Comparison of ENCODE assay signal across 1 cellular context in genomic region chr15:74545061-74545460, GRCh38.
TF ChIP-seq lines count a peak whose summit lies in the region.

No MANE protein-coding gene starts in this region.

TF ChIP-seq in IMR-90, 13 proteins besides CTCF, POLR2A, EP300 and RAD21:
- TF ChIP-seq CHD1 (IDR thresholded peaks at IDR 0.05; ENCODE audit: low read depth, low read length) (no peak), FOS (IDR thresholded peaks at IDR 0.05; ENCODE audit: low read depth, low read length) (no peak), USF2 (IDR thresholded peaks at IDR 0.05; ENCODE audit: low read depth, low read length) (no peak), CEBPB (IDR thresholded peaks at IDR 0.05; ENCODE audit: low read depth, low read length) (no peak), MAZ (IDR thresholded peaks at IDR 0.05; ENCODE audit: borderline replicate concordance, low read depth, low read length) (no peak), RFX5 (IDR thresholded peaks at IDR 0.05; ENCODE audit: low read depth, low read length) (no peak), BHLHE40 (IDR thresholded peaks at IDR 0.05; ENCODE audit: low read depth, low read length) (no peak), SMC3 (IDR thresholded peaks at IDR 0.05; ENCODE audit: low read depth, low read length) (no peak), NFE2L2 (IDR thresholded peaks at IDR 0.05; ENCODE audit: low read depth, low read length) (no peak), ELK1 (IDR thresholded peaks at IDR 0.05; ENCODE audit: borderline replicate concordance, low read depth, low read length) (no peak), MAFK (IDR thresholded peaks at IDR 0.05; ENCODE audit: low read depth, low read length) (no peak)
